Comparison of ENCODE assay signal across 12 cellular contexts in genomic region chr2:215437614-215438013, GRCh38. TPM values are rescaled to one million over a fixed set of nuclear protein-coding genes. Genes with fewer than 3 reads are reported as not detected.
DNase-seq lines count a peak whose midpoint lies in the region; ATAC-seq, FAIRE-seq and TF ChIP-seq lines count a peak whose summit lies in the region.
"Had no signal": no experiment of that assay in that cellular context is flagged by ENCODE, and none has a peak within 500 bp of the region (broad histone marks: within the 10 kb centered on the region; RNA-seq: fewer than 3 reads in every experiment).

No MANE protein-coding gene starts in this region.

- H3K4me1 ChIP-seq in astrocyte (ENCODE audit: insufficient read depth, low read length) (peaks cover 25% of the 10 kb centered on the region), iPS-18a (ENCODE audit: control insufficient read depth, low read depth, low read length) (peaks cover 17% of the 10 kb centered on the region), gastrocnemius medialis (peaks cover 5 to 10% of the 10 kb centered on the region in 2 donors)

- H3K9me3 Mint-ChIP-seq in astrocyte (ENCODE audit: unreplicated experiment), result no peaks in the 10 kb centered on the region
- H3K9me3 Mint-ChIP-seq: activated CD4-positive, alpha-beta T cell treated with anti-CD3 and anti-CD28 coated beads, Interleukin-2, amount 10 ng/mL, durations not matched to agents 24 days and 14 days had no signal

- H3K9me3 ChIP-seq in astrocyte (ENCODE audit: insufficient read depth, low read depth, low read length) (no peaks in the 10 kb centered on the region), iPS-18a (ENCODE audit: control insufficient read depth, low read depth, low read length) (no peaks in the 10 kb centered on the region), gastrocnemius medialis (no peaks in the 10 kb centered on the region)
- H3K9me3 ChIP-seq: neutrophil had no signal

- H3K4me1 Mint-ChIP-seq in astrocyte (ENCODE audit: low read depth, unreplicated experiment), result peaks cover 36% of the 10 kb centered on the region

- H3K36me3 Mint-ChIP-seq in astrocyte (ENCODE audit: low read depth, unreplicated experiment), result peaks cover 27% of the 10 kb centered on the region

- peaks cover 30% of the 10 kb centered on the region for H4K20me1 ChIP-seq in astrocyte (ENCODE audit: insufficient read depth, low read length)

- TF ChIP-seq POLR2A in gastrocnemius medialis (IDR thresholded peaks at IDR 0.05), result no peak

- H3K79me2 ChIP-seq in astrocyte (ENCODE audit: insufficient read depth, low read length), result peaks cover 51% of the 10 kb centered on the region

- H3K4me2 ChIP-seq in astrocyte (ENCODE audit: low read length), result peak overlapping the region; percentile 97

- ATAC-seq in gastrocnemius medialis (no peak), HG03039 (IDR thresholded peaks at IDR 0.05; ENCODE audit: unreplicated experiment) (no peak)

- H2AFZ ChIP-seq in astrocyte (ENCODE audit: low read depth, low read length), result no peak overlapping the region

- H3K27me3 ChIP-seq in astrocyte (ENCODE audit: insufficient read depth, low read length), result no peaks in the 10 kb centered on the region
- H3K27me3 ChIP-seq in iPS-18a (ENCODE audit: control insufficient read depth, insufficient read depth, low read length), result peaks cover 25% of the 10 kb centered on the region
- peaks cover 10 to 42% (median 17%) of the 10 kb centered on the region in 3 donors for H3K27me3 ChIP-seq in gastrocnemius medialis

- FAIRE-seq in astrocyte (lab: Jason Lieb, UNC), result peak; percentile 66

- H3K9ac ChIP-seq in astrocyte (ENCODE audit: low read length) (peak overlapping the region; percentile 98), iPS-18a (ENCODE audit: low read length) (peak overlapping the region; percentile 92)

- in situ Hi-C loops in gastrocnemius medialis (cut with MboI; ENCODE audit: low sequenced_read_pairs in 4 of 4), result no loop called here

- TF ChIP-seq CTCF in AG10803 (conservative IDR thresholded peaks at IDR 0.05; ENCODE audit: low read length) (no peak), astrocyte (IDR thresholded peaks at IDR 0.05; ENCODE audit: insufficient read depth, low read depth, low read length) (no peak), gastrocnemius medialis (IDR thresholded peaks at IDR 0.05 in 4 of 5, conservative IDR thresholded peaks at IDR 0.05 in 1 of 5) (no peak)

- peak overlapping the region; percentile 86 for H3K4me3 Mint-ChIP-seq in astrocyte (ENCODE audit: unreplicated experiment)

- DNase-seq in AG10803 (ENCODE audit: low read depth) (peak; percentile 62), astrocyte (ENCODE audit: low read depth) (no peak), gastrocnemius medialis (no peak), AG08395 (ENCODE audit: low spot score) (no peak)
- DNase-seq in activated T-cell treated with anti-CD3 and anti-CD28 coated beads, Interleukin-2, amount 50 U/mL, for 1 hour, result no peak
- DNase-seq in activated naive CD4-positive, alpha-beta T cell (lab: John Stamatoyannopoulos, UW), result no peak
- DNase-seq: activated CD4-positive, alpha-beta T cell treated with anti-CD3 and anti-CD28 coated beads, Interleukin-2, amount 10 ng/mL, durations not matched to agents 24 days and 14 days; NCI-H524; stimulated activated CD4-positive, alpha-beta T cell treated with anti-CD3 and anti-CD28 coated beads, Interleukin-4, amount 100 ng/mL, for 24 hours had no signal

- H3K27ac Mint-ChIP-seq in astrocyte (ENCODE audit: unreplicated experiment), result peak overlapping the region; percentile 100
- H3K27ac Mint-ChIP-seq: activated CD4-positive, alpha-beta T cell treated with anti-CD3 and anti-CD28 coated beads, Interleukin-2, amount 10 ng/mL, durations not matched to agents 24 days and 14 days had no signal

- peak overlapping the region; percentile 99 for H3K27ac ChIP-seq in astrocyte (ENCODE audit: low read depth, low read length)
- H3K27ac ChIP-seq in iPS-18a (ENCODE audit: low read length), result no peak overlapping the region
- peak overlapping the region; percentile 73 to 89 (median 79) for H3K27ac ChIP-seq in gastrocnemius medialis
- H3K27ac ChIP-seq: neutrophil had no signal

- H3K27me3 Mint-ChIP-seq in astrocyte (ENCODE audit: low read depth, unreplicated experiment), result no peaks in the 10 kb centered on the region

- intact Hi-C loops in gastrocnemius medialis (cut with DNase I; ENCODE audit: low total_unique reads), result loop anchor here (5.0 to 10.0 kb wide), 2 partner anchors 40 to 623 kb away; no protein-coding TSS in a partner anchor

- H3K4me3 ChIP-seq in AG10803 (ENCODE audit: low read length) (peak overlapping the region; percentile 71), astrocyte (ENCODE audit: insufficient read depth, low read depth, low read length) (peak overlapping the region; percentile 74), iPS-18a (ENCODE audit: low read length) (peak overlapping the region; percentile 96), gastrocnemius medialis (peak overlapping the region in 1 of 4 donors; percentile 63)

- H3K36me3 ChIP-seq in astrocyte (ENCODE audit: insufficient read depth, low read length) (peaks cover 23% of the 10 kb centered on the region), iPS-18a (ENCODE audit: control insufficient read depth, low read depth, low read length) (no peaks in the 10 kb centered on the region), gastrocnemius medialis (no peaks in the 10 kb centered on the region)
- H3K36me3 ChIP-seq: neutrophil had no signal

RNA-seq across cellular contexts. Expression of gene FN1, which starts 1.7 kb away (rescaled TPM):
- 17,010 and 22,524 TPM in 2 replicates for total RNA-seq in astrocyte
- total RNA-seq in gastrocnemius medialis, result 100 to 1,000 TPM in 1 of 4 donors, 10 to 100 TPM in 3; 24.8 to 341 (median 58.6) TPM

Comparison
In these comparisons a context has a peak if more than half of its experiments do, and no peak if none do; other contexts are left out.
1. RNA of gene FN1, which starts 1.7 kb away (total RNA-seq): 17,010 to 22,524 TPM in astrocyte; 24.8 to 341 TPM in gastrocnemius medialis; every median in the first group is over 10 times any median in the second.